In the genomic region with DNA sequence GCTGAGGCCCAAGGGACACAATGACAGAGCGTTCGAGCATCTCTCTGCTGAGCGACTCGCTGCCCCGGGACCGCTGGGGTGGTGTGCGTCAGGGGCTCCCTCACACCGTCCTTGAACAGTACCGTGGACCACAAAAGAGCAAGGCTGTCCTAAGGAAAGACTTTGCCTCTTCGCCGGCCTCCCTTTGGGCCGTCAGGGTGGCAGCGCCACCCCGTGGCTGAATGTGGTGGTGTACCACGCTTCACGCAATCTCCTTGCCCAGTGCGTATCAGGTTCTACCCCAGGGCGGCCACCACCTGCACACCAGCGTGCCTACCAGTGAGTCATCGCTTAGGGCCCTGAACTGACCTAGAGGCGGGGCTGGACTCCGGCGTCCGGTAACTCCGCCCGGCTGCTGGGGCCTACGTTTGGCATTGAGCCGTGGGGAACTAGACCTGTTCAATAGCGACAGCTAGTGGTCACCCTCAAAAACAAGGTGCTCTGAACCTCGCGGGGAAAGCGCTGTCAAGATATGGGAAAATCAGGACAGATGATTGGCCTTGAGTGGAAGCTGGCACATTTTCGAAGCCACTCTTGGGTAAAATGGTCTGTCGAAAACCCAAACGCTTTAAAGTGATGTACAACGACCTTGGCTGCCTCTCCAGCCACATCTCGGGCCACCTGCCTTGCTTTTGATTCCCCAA, we compare ENCODE assay signal across 8 cellular contexts. TPM values are rescaled to one million over a fixed set of nuclear protein-coding genes. Genes with fewer than 3 reads are reported as not detected.
DNase-seq lines count a peak whose midpoint lies in the region; ATAC-seq and TF ChIP-seq lines count a peak whose summit lies in the region.

No MANE protein-coding gene starts in this region.

- H3K9ac ChIP-seq in mucosa of rectum (ENCODE audit: low read depth in 1 of 2, low read length in 2 of 2) = peak overlapping the region; percentile 26 to 36

- no peak overlapping the region for H3K4me3 ChIP-seq in epithelial cell of proximal tubule (ENCODE audit: low read depth, low read length)
- peak overlapping the region; percentile 46 to 66 for H3K4me3 ChIP-seq in mucosa of rectum (ENCODE audit: low read length in 2 of 2)

- peak; percentile 51 for ATAC-seq in GM18508 (IDR thresholded peaks at IDR 0.05; ENCODE audit: insufficient read depth, unreplicated experiment)
- ATAC-seq in HG02943 (IDR thresholded peaks at IDR 0.05; ENCODE audit: low read depth, unreplicated experiment) = peak; percentile 81

- peaks cover 5 to 16% of the 10 kb centered on the region in 2 donors for H3K4me1 ChIP-seq in mucosa of rectum (ENCODE audit: control insufficient read depth in 2 of 2, insufficient read depth in 2 of 2, low read length in 2 of 2)

- peak; percentile 86 for TF ChIP-seq CTCF in epithelial cell of proximal tubule (conservative IDR thresholded peaks at IDR 0.05; ENCODE audit: low read depth, low read length)

- peak overlapping the region in 1 of 2 donors; percentile 56 for H3K27ac ChIP-seq in mucosa of rectum (ENCODE audit: low read depth in 2 of 2, low read length in 2 of 2)

- DNase-seq in NOMO-1 treated with DMSO at 0.1 percent for 48 hours (lab: John Stamatoyannopoulos, UW; ENCODE audit: unreplicated experiment) (peak; percentile 99), activated T-cell treated with anti-CD3 and anti-CD28 coated beads for 24 hours (ENCODE audit: low read depth) (peak; percentile 77), epithelial cell of proximal tubule (ENCODE audit: low read depth) (peak; percentile 81), DMS79 treated with DMSO at 0.1 percent for 48 hours (lab: John Stamatoyannopoulos, UW) (no peak)
- DNase-seq in stimulated activated CD8-positive, alpha-beta memory T cell treated with anti-CD3 and anti-CD28 coated beads, Interleukin-4, amount 100 ng/mL, for 24 hours (ENCODE audit: low read depth) = peak; percentile 82

- H3K27me3 ChIP-seq in mucosa of rectum (ENCODE audit: control insufficient read depth in 2 of 2, insufficient read depth in 2 of 2, low read length in 2 of 2) = no peaks in the 10 kb centered on the region

- H3K36me3 ChIP-seq in mucosa of rectum (ENCODE audit: control insufficient read depth in 2 of 2, insufficient read depth in 2 of 2, low read length in 2 of 2) = no peaks in the 10 kb centered on the region

- no peaks in the 10 kb centered on the region for H3K9me3 ChIP-seq in mucosa of rectum (ENCODE audit: control insufficient read depth in 2 of 2, low read length in 2 of 2)

RNA-seq across cellular contexts. Expression of gene TRAF3IP3, which starts 8.1 kb away (rescaled TPM):
- total RNA-seq in epithelial cell of proximal tubule = not detected in 2 replicates

RNA-seq across cellular contexts. Expression of gene C1orf74, which starts 36.6 kb away (rescaled TPM):
- 3.3 and 4.4 TPM in 2 replicates for total RNA-seq in epithelial cell of proximal tubule

RNA-seq across cellular contexts. Expression of gene HSD11B1, which starts 43.1 kb away (rescaled TPM):
- total RNA-seq in epithelial cell of proximal tubule = 0.75 TPM in 1 of 2 replicates, not detected in the other

RNA-seq across cellular contexts. Expression of gene IRF6, which starts 58.2 kb away (rescaled TPM):
- total RNA-seq in epithelial cell of proximal tubule = 12.9 and 43.8 TPM in 2 replicates
